12 cellular contexts compared by ENCODE assay signal in genomic region chr4:80268081-80268823, GRCh38. TPM values are rescaled to one million over a fixed set of nuclear protein-coding genes. Genes with fewer than 3 reads are reported as not detected.
DNase-seq lines count a peak whose midpoint lies in the region; TF ChIP-seq lines count a peak whose summit lies in the region.
"Had no signal": no experiment of that assay in that cellular context is flagged by ENCODE, and none has a peak within 500 bp of the region (broad histone marks: within the 10 kb centered on the region; RNA-seq: fewer than 3 reads in every experiment).

No MANE protein-coding gene starts in this region.

- H3K9me3 ChIP-seq in AG04450 (ENCODE audit: control insufficient read depth, insufficient read depth, low read length) (peaks cover 10% of the 10 kb centered on the region; the same call in 1 of the 2 replicates), HUES48 (ENCODE audit: control insufficient read depth, insufficient read depth, low read length) (no peaks in the 10 kb centered on the region), PC-9 (ENCODE audit: insufficient read depth, low read depth) (no peaks in the 10 kb centered on the region)

- no peaks in the 10 kb centered on the region for H4K20me1 ChIP-seq in PC-9 (ENCODE audit: insufficient read depth)

- H3K79me2 ChIP-seq in PC-9 (ENCODE audit: low read depth), result no peaks in the 10 kb centered on the region

- POLR2A ChIA-PET in AG04450 (lab: Yijun Ruan, JAX), result interaction anchor here (1.1 kb wide), 1 partner anchor 33 kb away, joined by 3 read pairs; no protein-coding TSS in a partner anchor
- POLR2A ChIA-PET in PC-9 (lab: Charles Lee; ENCODE audit: unreplicated experiment), result no interaction called here
- POLR2A ChIA-PET in HEK293T (lab: Yijun Ruan, JAX), result no interaction called here

- H3K36me3 ChIP-seq in HUES48 (ENCODE audit: control insufficient read depth, insufficient read depth, low read length) (no peaks in the 10 kb centered on the region), PC-9 (ENCODE audit: low read depth) (no peaks in the 10 kb centered on the region)

- H3K4me1 ChIP-seq in HUES48 (ENCODE audit: control insufficient read depth, insufficient read depth, low read length) (peaks cover 25% of the 10 kb centered on the region), PC-9 (replicated peaks; ENCODE audit: insufficient read depth) (no peaks in the 10 kb centered on the region)

- H2AFZ ChIP-seq in PC-9, result no peak overlapping the region

- no peak for DNase-seq in AG04450 (ENCODE audit: low read depth, low spot score)
- peak in 1 of 2 donors; percentile 52 for DNase-seq in cardiac fibroblast (ENCODE audit: low read depth in 2 of 2)
- peak; percentile 58 for DNase-seq in kidney tubule cell (ENCODE audit: low spot score)
- no peak for DNase-seq in PC-9
- DNase-seq in HEK293T (ENCODE audit: extremely low spot score), result no peak
- no peak for DNase-seq in amygdala (lab: John Stamatoyannopoulos, UW)
- no peak for DNase-seq in NCI-H1694 treated with DMSO at 0.1 percent for 48 hours (lab: John Stamatoyannopoulos, UW)
- DNase-seq: activated naive CD4-positive, alpha-beta T cell treated with Interleukin-2 at 50 U/mL for 16 hours; CD4-positive, alpha-beta T cell; natural killer cell had no signal

- TF ChIP-seq CTCF in AG04450 (IDR thresholded peaks at IDR 0.05; ENCODE audit: low read depth, low read length) (no peak), cardiac fibroblast (IDR thresholded peaks at IDR 0.05; ENCODE audit: low read depth, low read length) (no peak), PC-9 (conservative IDR thresholded peaks at IDR 0.05) (no peak)

- no peaks in the 10 kb centered on the region for H3K27me3 ChIP-seq in AG04450 (ENCODE audit: control insufficient read depth, insufficient read depth, low read length)
- peaks cover 96% of the 10 kb centered on the region for H3K27me3 ChIP-seq in HUES48 (ENCODE audit: control insufficient read depth, insufficient read depth, low read length)
- peaks cover 4% of the 10 kb centered on the region for H3K27me3 ChIP-seq in PC-9 (ENCODE audit: insufficient read depth, low read depth)

- H3K4me3 ChIP-seq in AG04450 (ENCODE audit: low read depth, low read length), result peak overlapping the region; percentile 63
- peak overlapping the region; percentile 37 for H3K4me3 ChIP-seq in HUES48 (ENCODE audit: low read depth, low read length)
- H3K4me3 ChIP-seq in cardiac fibroblast (replicated peaks in 1 of 2; ENCODE audit: low read depth in 2 of 2, low read length in 2 of 2), result peak overlapping the region; percentile 28 to 87
- no peak overlapping the region for H3K4me3 ChIP-seq in PC-9

- CTCF ChIA-PET in AG04450 (lab: Charles Lee), result interaction anchor here (1.2 to 1.5 kb wide), 2 partner anchors 48 to 67 kb away, joined by 5 read pairs; partner anchors contain the start of gene CFAP299
- CTCF ChIA-PET in PC-9 (lab: Charles Lee), result no interaction called here
- CTCF ChIA-PET in HEK293T (lab: Yijun Ruan, JAX), result no interaction called here

- no TSS peak for BruUV-seq in PC-9 (replicated peaks; lab: Mats Ljungman, UMichigan)

- peak overlapping the region; percentile 59 for H3K27ac ChIP-seq in AG04450 (ENCODE audit: low read depth, low read length)
- H3K27ac ChIP-seq in HUES48 (ENCODE audit: low read depth, low read length), result no peak overlapping the region
- no peak overlapping the region for H3K27ac ChIP-seq in PC-9

- H3F3A ChIP-seq in PC-9 (ENCODE audit: insufficient read depth, low read depth), result no peaks in the 10 kb centered on the region

- H3K9me2 ChIP-seq in PC-9 (ENCODE audit: insufficient read depth), result no peaks in the 10 kb centered on the region

- no peak overlapping the region for H3K4me2 ChIP-seq in PC-9

- intact Hi-C loops in PC-9 (cut with micrococcal nuclease; ENCODE audit: unreplicated experiment), result no loop called here

- no peak overlapping the region for H3K9ac ChIP-seq in HUES48 (ENCODE audit: low read depth, low read length)

TF ChIP-seq in HEK293T, 16 proteins besides CTCF, POLR2A, EP300 and RAD21:
- no peak for TF ChIP-seq SP1 (IDR thresholded peaks at IDR 0.05)

RNA-seq across cellular contexts. Expression of gene FGF5, which starts 1.8 kb away (rescaled TPM):
- polyA plus RNA-seq in AG04450 (2011; rRNA removed), result 39.9 and 40.7 TPM in 2 replicates
- 80.4 and 132 TPM in 2 replicates for polyA minus RNA-seq in AG04450 (2011; rRNA and poly(A)+ RNA removed)
- not detected in 2 replicates for total RNA-seq in PC-9 (2021)
- total RNA-seq: NCI-H460 had no signal
